In genomic region chr2:116510117-116510671, GRCh38 we compare ENCODE assay signal across 9 cellular contexts.
DNase-seq lines count a peak whose midpoint lies in the region; ATAC-seq and TF ChIP-seq lines count a peak whose summit lies in the region.
"Had no signal": no experiment of that assay in that cellular context is flagged by ENCODE, and none has a peak within 500 bp of the region (broad histone marks: within the 10 kb centered on the region; RNA-seq: fewer than 3 reads in every experiment).

No MANE protein-coding gene starts in this region.

- POLR2A ChIA-PET in Panc1 (lab: Charles Lee): no interaction called here

- no peak overlapping the region for H3K27ac ChIP-seq in Panc1 (ENCODE audit: low read length)
- no peak overlapping the region for H3K27ac ChIP-seq in esophagus squamous epithelium

- H3K27me3 ChIP-seq in Panc1 (ENCODE audit: control insufficient read depth, insufficient read depth, low read length) (no peaks in the 10 kb centered on the region), esophagus squamous epithelium (no peaks in the 10 kb centered on the region)

- no peak overlapping the region for H3K4me3 ChIP-seq in Panc1 (ENCODE audit: low read depth in 2 of 2, low read length in 2 of 2)
- H3K4me3 ChIP-seq in esophagus squamous epithelium: no peak overlapping the region

- CTCF ChIA-PET in Panc1 (lab: Charles Lee): no interaction called here

- no TSS peak for BruUV-seq in Panc1 (replicated peaks; lab: Mats Ljungman, UMichigan)

- intact Hi-C loops in Panc1 (cut with micrococcal nuclease; ENCODE audit: unreplicated experiment) (no loop called here), esophagus squamous epithelium (cut with DNase I) (no loop called here)

- TF ChIP-seq POLR2A in esophagus squamous epithelium (IDR thresholded peaks at IDR 0.05): no peak

- DNase-seq in D341Med (ENCODE audit: low spot score) (peak; percentile 4), HT-29 (ENCODE audit: low spot score) (peak; percentile 45), Panc1 (ENCODE audit: low read depth, low spot score) (peak; percentile 7), iPS-NIHi7 (ENCODE audit: extremely low spot score) (peak; percentile 20), esophagus squamous epithelium (lab: John Stamatoyannopoulos, UW) (no peak)
- DNase-seq in stimulated activated CD4-positive, alpha-beta T cell treated with anti-CD3 and anti-CD28 coated beads, Interleukin-2, amount 100 ng/mL, for 48 hours: no peak
- DNase-seq: SW 1271 had no signal

- in situ Hi-C loops in Panc1 (cut with HindIII; ENCODE audit: low pct_unique_long_range_greater_than_20kb, low sequenced_read_pairs): no loop called here

- peak; percentile 56 for TF ChIP-seq CTCF in Panc1 (IDR thresholded peaks at IDR 0.05)
- TF ChIP-seq CTCF in esophagus squamous epithelium (IDR thresholded peaks at IDR 0.05): no peak

- ATAC-seq in Panc1 (0 out of 2 replicates have a peak, but pooled peaks have one; percentile 51), HG03135 (IDR thresholded peaks at IDR 0.05; ENCODE audit: unreplicated experiment) (no peak), GM18520 (IDR thresholded peaks at IDR 0.05; ENCODE audit: unreplicated experiment) (no peak)

- H3K4me1 ChIP-seq in Panc1 (ENCODE audit: control insufficient read depth, insufficient read depth, low read length): no peaks in the 10 kb centered on the region
- H3K4me1 ChIP-seq in esophagus squamous epithelium: no peaks in the 10 kb centered on the region

- H3K9me3 ChIP-seq in Panc1 (ENCODE audit: control insufficient read depth, insufficient read depth, low read depth, low read length) (no peaks in the 10 kb centered on the region), esophagus squamous epithelium (peaks cover 0 to 16% (median 0%) of the 10 kb centered on the region in 3 donors)

- WGBS in esophagus squamous epithelium, 2 donors: 23 to 55% methylated on average over 1 to 2 of the region's 3 CpGs

- H3K36me3 ChIP-seq in Panc1 (ENCODE audit: control insufficient read depth, insufficient read depth, low read length) (no peaks in the 10 kb centered on the region), esophagus squamous epithelium (no peaks in the 10 kb centered on the region)

Comparison
In these comparisons a context has a peak if more than half of its experiments do, and no peak if none do; other contexts are left out.
1. DNase-seq: peak in D341Med (single experiment), HT-29 (single experiment), Panc1 (single experiment) and iPS-NIHi7 (single experiment); none in esophagus squamous epithelium (single experiment) and stimulated activated CD4-positive, alpha-beta T cell treated with anti-CD3 and anti-CD28 coated beads, Interleukin-2, amount 100 ng/mL, for 48 hours (0 of 2).